In genomic region chr2:20884829-20885228, GRCh38 we compare ENCODE assay signal across 28 cellular contexts.
"Had no signal": no experiment of that assay in that cellular context is flagged by ENCODE, and none has a peak within 500 bp of the region (broad histone marks: within the 10 kb centered on the region; RNA-seq: fewer than 3 reads in every experiment).

No MANE protein-coding gene starts in this region.

- H3K36me3 ChIP-seq: colonic mucosa, esophagus muscularis mucosa, esophagus squamous epithelium, gastrocnemius medialis, gastroesophageal sphincter, heart left ventricle, heart right ventricle had no signal

- H3K4me1 ChIP-seq: colonic mucosa, esophagus muscularis mucosa, esophagus squamous epithelium, foreskin keratinocyte, gastrocnemius medialis, gastroesophageal sphincter, heart left ventricle, heart right ventricle had no signal

- H3K4me3 ChIP-seq: colonic mucosa, coronary artery, dorsolateral prefrontal cortex, esophagus muscularis mucosa, esophagus squamous epithelium, gastrocnemius medialis, gastroesophageal sphincter, heart left ventricle, heart right ventricle had no signal

- FAIRE-seq: colon, endometrium, endothelial cell of umbilical vein, frontal cortex had no signal

- DNase-seq: colonic mucosa; cortex of kidney; dermis blood vessel endothelial cell; dorsolateral prefrontal cortex; effector CD4-positive, alpha-beta T cell; effector CD8-positive, alpha-beta T cell; effector memory CD4-positive, alpha-beta T cell; effector memory CD8-positive, alpha-beta T cell; endodermal cell; erythroblast; esophagus squamous epithelium; foreskin fibroblast; foreskin keratinocyte; foreskin melanocyte; gastrocnemius medialis; glutamatergic neuron; head of caudate nucleus; heart left ventricle; heart right ventricle had no signal

- H3K9me3 ChIP-seq: colonic mucosa, gastrocnemius medialis, gastroesophageal sphincter had no signal

- ATAC-seq: effector memory CD8-positive, alpha-beta T cell; esophagus mucosa; foreskin keratinocyte; gastrocnemius medialis; gastroesophageal sphincter; heart left ventricle; heart right ventricle had no signal

- H3K27me3 ChIP-seq: colonic mucosa, dorsolateral prefrontal cortex, esophagus muscularis mucosa, esophagus squamous epithelium, foreskin keratinocyte, gastrocnemius medialis, gastroesophageal sphincter, heart left ventricle, heart right ventricle had no signal

- H3K27ac ChIP-seq: colonic mucosa, coronary artery, dorsolateral prefrontal cortex, epithelial cell of prostate, esophagus muscularis mucosa, esophagus squamous epithelium, foreskin keratinocyte, gastrocnemius medialis, gastroesophageal sphincter, heart left ventricle, heart right ventricle had no signal
